8 cellular contexts compared by ENCODE assay signal in the genomic region with DNA sequence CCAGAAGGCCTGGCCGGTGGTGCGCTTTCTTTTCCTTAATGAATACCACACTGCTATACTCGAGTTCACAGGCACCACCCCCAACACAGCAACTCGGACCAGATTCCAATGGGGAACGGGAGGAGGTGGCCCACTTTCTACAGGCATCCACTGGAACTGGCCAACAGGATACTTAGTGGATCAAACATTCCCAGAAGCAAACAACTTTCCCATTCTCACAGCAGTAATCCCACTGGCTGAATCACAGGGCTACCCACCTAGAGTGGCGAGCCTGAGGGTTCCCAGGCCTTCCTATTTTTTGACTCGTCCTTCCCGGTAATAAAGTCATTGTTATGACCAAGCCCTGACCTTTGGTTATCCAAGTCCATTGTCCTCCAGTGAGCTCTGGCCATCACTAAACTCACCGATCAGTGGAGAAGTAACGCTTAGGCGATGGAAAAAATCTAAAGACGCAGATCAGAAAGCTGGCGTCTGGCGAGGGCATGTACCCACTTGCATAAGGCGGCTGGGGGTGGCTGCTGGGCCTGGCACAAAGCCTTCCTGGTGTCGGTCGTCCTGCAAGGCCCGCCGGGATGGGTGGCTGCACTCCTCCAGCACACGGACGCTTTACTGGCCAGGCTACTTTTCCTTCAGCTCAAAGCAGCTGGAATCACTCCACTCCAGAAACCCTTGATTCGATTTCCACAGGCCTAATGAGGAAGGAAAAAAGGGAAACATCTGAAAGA. TPM values are rescaled to one million over a fixed set of nuclear protein-coding genes. Genes with fewer than 3 reads are reported as not detected.
A peak's percentile ranks its signal among the peaks of the same experiment; 100 is the strongest.
DNase-seq lines count a peak whose midpoint lies in the region; ATAC-seq lines count a peak whose summit lies in the region.

No MANE protein-coding gene starts in this region.

- no peak for ATAC-seq in stimulated activated effector memory CD8-positive, alpha-beta T cell treated with anti-CD3 and anti-CD28 coated beads, Interleukin-12 subunit alpha, Interleukin-12 subunit beta, amount 100 ng/mL, for 72 hours
- no peak for ATAC-seq in HG03571 (IDR thresholded peaks at IDR 0.05; ENCODE audit: unreplicated experiment)
- ATAC-seq in HG03097 (IDR thresholded peaks at IDR 0.05; ENCODE audit: low FRiP score, unreplicated experiment), result no peak

- peak overlapping the region; percentile 97 for H3K9ac ChIP-seq in HUES6 (ENCODE audit: low read length)

- 50 to 75% (median 64%) methylated on average over 22 of the region's 22 CpGs for WGBS in adipose tissue, 3 donors

- H3K4me1 Mint-ChIP-seq in stimulated activated effector memory CD8-positive, alpha-beta T cell treated with anti-CD3 and anti-CD28 coated beads, Interleukin-12 subunit alpha, Interleukin-12 subunit beta, amount 100 ng/mL, for 72 hours, result peaks cover 22% of the 10 kb centered on the region

- H3K4me3 ChIP-seq in HUES6 (ENCODE audit: low read depth, low read length) (peak overlapping the region; percentile 82), iPS-18c (ENCODE audit: insufficient read depth, low read depth, low read length) (peak overlapping the region; percentile 81; the same call in 1 of the 2 replicates)

- H3K36me3 Mint-ChIP-seq in stimulated activated effector memory CD8-positive, alpha-beta T cell treated with anti-CD3 and anti-CD28 coated beads, Interleukin-12 subunit alpha, Interleukin-12 subunit beta, amount 100 ng/mL, for 72 hours, result peaks cover 41% of the 10 kb centered on the region

- DNase-seq in stimulated activated effector memory CD8-positive, alpha-beta T cell treated with anti-CD3 and anti-CD28 coated beads, Interleukin-12 subunit alpha, Interleukin-12 subunit beta, amount 100 ng/mL, for 72 hours (ENCODE audit: low spot score in 2 of 2), result no peak
- DNase-seq in putamen (ENCODE audit: low spot score) (no peak), NCI-H1105 (lab: John Stamatoyannopoulos, UW) (no peak)

- H3K27ac Mint-ChIP-seq in stimulated activated effector memory CD8-positive, alpha-beta T cell treated with anti-CD3 and anti-CD28 coated beads, Interleukin-12 subunit alpha, Interleukin-12 subunit beta, amount 100 ng/mL, for 72 hours, result peak overlapping the region; percentile 56

- no peaks in the 10 kb centered on the region for H3K27me3 ChIP-seq in HUES6 (ENCODE audit: control insufficient read depth, insufficient read depth, low read length)

- no peaks in the 10 kb centered on the region for H3K9me3 Mint-ChIP-seq in stimulated activated effector memory CD8-positive, alpha-beta T cell treated with anti-CD3 and anti-CD28 coated beads, Interleukin-12 subunit alpha, Interleukin-12 subunit beta, amount 100 ng/mL, for 72 hours

- peak overlapping the region; percentile 92; the same call in 1 of the 2 replicates for H3K27ac ChIP-seq in HUES6 (ENCODE audit: low read depth, low read length)
- H3K27ac ChIP-seq in adipose tissue (ENCODE audit: low read depth, low read length), result peak overlapping the region; percentile 68

- H3K4me3 Mint-ChIP-seq in stimulated activated effector memory CD8-positive, alpha-beta T cell treated with anti-CD3 and anti-CD28 coated beads, Interleukin-12 subunit alpha, Interleukin-12 subunit beta, amount 100 ng/mL, for 72 hours, result peak overlapping the region; percentile 72

- H3K36me3 ChIP-seq in HUES6 (ENCODE audit: control insufficient read depth, insufficient read depth, low read length), result peaks cover 24% of the 10 kb centered on the region

- H3K9me3 ChIP-seq in HUES6 (ENCODE audit: control insufficient read depth, insufficient read depth, low read depth, low read length) (no peaks in the 10 kb centered on the region), iPS-18c (ENCODE audit: control insufficient read depth, insufficient read depth, low read length) (no peaks in the 10 kb centered on the region)

- H3K4me1 ChIP-seq in HUES6 (ENCODE audit: control insufficient read depth, insufficient read depth, low read length), result peaks cover 69% of the 10 kb centered on the region

RNA-seq across cellular contexts. Expression of gene EOGT, which starts 1.2 kb away (rescaled TPM):
- 10 to 100 TPM in 2 of 3 donors, 1 to 10 TPM in 1; 5.1 to 20.2 (median 16.9) TPM for polyA plus RNA-seq in adipose tissue

RNA-seq across cellular contexts. Expression of gene TMF1, which starts 39.9 kb away (rescaled TPM):
- polyA plus RNA-seq in adipose tissue, result 1 to 10 TPM; 8.4 to 9.2 (median 8.7) TPM
